1 cellular context compared by ENCODE assay signal in the genomic region with DNA sequence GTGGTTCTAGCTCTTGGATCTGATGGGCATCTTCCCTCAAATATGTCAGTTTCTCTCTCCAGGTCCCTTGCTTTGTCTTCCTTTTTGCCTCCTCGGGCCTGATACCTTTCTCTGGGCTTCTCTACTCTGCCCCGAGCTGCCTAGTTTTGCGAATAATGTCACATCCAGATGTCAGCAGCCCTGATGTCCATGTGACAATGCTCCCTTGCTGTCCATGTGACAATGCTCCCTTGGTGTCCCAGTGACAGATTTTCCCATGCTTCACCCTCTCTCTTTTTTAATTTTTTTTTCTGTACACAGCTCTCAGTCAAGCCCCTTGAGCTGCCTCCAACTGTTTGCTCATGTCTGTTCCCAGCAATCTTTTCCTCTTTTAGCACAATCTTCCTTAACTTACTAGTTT.
TF ChIP-seq lines count a peak whose summit lies in the region.

No MANE protein-coding gene starts in this region.

TF ChIP-seq in WTC11, 78 proteins besides CTCF, POLR2A, EP300 and RAD21 (continued from another document):
- TF ChIP-seq, protein P1, sequence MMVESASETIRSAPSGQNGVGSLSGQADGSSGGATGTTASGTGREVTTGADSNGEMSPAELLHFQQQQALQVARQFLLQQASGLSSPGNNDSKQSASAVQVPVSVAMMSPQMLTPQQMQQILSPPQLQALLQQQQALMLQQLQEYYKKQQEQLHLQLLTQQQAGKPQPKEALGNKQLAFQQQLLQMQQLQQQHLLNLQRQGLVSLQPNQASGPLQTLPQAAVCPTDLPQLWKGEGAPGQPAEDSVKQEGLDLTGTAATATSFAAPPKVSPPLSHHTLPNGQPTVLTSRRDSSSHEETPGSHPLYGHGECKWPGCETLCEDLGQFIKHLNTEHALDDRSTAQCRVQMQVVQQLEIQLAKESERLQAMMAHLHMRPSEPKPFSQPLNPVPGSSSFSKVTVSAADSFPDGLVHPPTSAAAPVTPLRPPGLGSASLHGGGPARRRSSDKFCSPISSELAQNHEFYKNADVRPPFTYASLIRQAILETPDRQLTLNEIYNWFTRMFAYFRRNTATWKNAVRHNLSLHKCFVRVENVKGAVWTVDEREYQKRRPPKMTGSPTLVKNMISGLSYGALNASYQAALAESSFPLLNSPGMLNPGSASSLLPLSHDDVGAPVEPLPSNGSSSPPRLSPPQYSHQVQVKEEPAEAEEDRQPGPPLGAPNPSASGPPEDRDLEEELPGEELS (CRISPR knock-in tag; IDR thresholded peaks at IDR 0.05) = no peak
- TF ChIP-seq ZNF138 (CRISPR knock-in tag; conservative IDR thresholded peaks at IDR 0.05) = no peak
- TF ChIP-seq ZNF423 (CRISPR knock-in tag; IDR thresholded peaks at IDR 0.05) = no peak
